37 cellular contexts compared by ENCODE assay signal in the genomic region with DNA sequence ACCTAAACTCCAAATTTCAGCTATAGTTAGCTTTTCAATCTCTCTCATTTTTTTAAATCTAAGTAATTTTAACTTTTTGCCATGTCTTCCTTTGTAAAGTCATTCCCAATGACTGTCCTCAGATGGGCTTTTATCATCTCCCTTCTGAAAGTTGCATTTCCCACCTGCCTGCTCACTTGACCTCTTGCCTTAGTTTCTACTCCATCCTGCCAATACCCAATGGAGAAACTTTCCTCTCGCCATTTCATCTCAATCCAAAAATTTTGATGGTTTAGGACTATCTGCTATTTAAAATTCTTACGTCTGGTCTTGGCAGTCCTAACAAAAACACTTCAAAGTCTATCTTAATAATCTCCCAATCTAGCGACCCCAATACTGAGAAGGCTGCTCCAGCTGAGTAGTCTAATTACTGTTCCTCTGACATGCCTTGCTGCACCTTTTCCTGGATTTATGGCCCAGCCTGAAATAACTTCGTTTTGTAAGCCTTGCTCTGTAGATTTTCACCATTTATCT.
"Had no signal": no experiment of that assay in that cellular context is flagged by ENCODE, and none has a peak within 500 bp of the region (broad histone marks: within the 10 kb centered on the region; RNA-seq: fewer than 3 reads in every experiment).

No MANE protein-coding gene starts in this region.

- H3K27ac ChIP-seq: ascending aorta, cardiac muscle cell, VCaP had no signal

- H3K4me1 ChIP-seq: ascending aorta had no signal

- H3K27me3 ChIP-seq: ascending aorta, cardiac muscle cell had no signal

- H3K4me1 Mint-ChIP-seq: activated CD4-positive, alpha-beta memory T cell treated with anti-CD3 and anti-CD28 coated beads, Interleukin-2, amount 10 ng/mL, durations not matched to agents 7 days and 5 days; activated CD4-positive, alpha-beta T cell treated with anti-CD3 and anti-CD28 coated beads for 36 hours; activated CD4-positive, alpha-beta T cell treated with anti-CD3 and anti-CD28 coated beads, Interleukin-2, amount 10 ng/mL, durations not matched to agents 7 days and 5 days; activated CD8-positive, alpha-beta memory T cell treated with anti-CD3 and anti-CD28 coated beads, Interleukin-2, amount 10 ng/mL, durations not matched to agents 7 days and 5 days; activated naive CD4-positive, alpha-beta T cell treated with anti-CD3 and anti-CD28 coated beads, Interleukin-2, amount 10 ng/mL, durations not matched to agents 7 days and 5 days; activated naive CD4-positive, alpha-beta T cell treated with anti-CD3 and anti-CD28 coated beads, Interleukin-2, amount 50 U/mL, for 24 hours; activated naive CD8-positive, alpha-beta T cell treated with anti-CD3 and anti-CD28 coated beads, Interleukin-2, amount 10 ng/mL, durations not matched to agents 7 days and 5 days; activated naive CD8-positive, alpha-beta T cell treated with anti-CD3 and anti-CD28 coated beads, Interleukin-2, amount 50 U/mL, for 24 hours; central memory CD8-positive, alpha-beta T cell had no signal

- DNase-seq: activated CD4-positive, alpha-beta memory T cell treated with anti-CD3 and anti-CD28 coated beads, Interleukin-2, amount 10 ng/mL, durations not matched to agents 7 days and 5 days; activated CD4-positive, alpha-beta T cell treated with anti-CD3 and anti-CD28 coated beads for 1 hour; activated CD4-positive, alpha-beta T cell treated with anti-CD3 and anti-CD28 coated beads for 36 hours; activated CD4-positive, alpha-beta T cell treated with anti-CD3 and anti-CD28 coated beads for 48 hours; activated CD4-positive, alpha-beta T cell treated with anti-CD3 and anti-CD28 coated beads, Interleukin-2, amount 10 ng/mL, durations not matched to agents 7 days and 5 days; activated CD4-positive, alpha-beta T cell treated with anti-CD3 and anti-CD28 coated beads, Interleukin-2, amount 50 U/mL, for 48 hours; activated CD4-positive, CD25-positive, alpha-beta regulatory T cell; activated CD8-positive, alpha-beta memory T cell treated with anti-CD3 and anti-CD28 coated beads for 24 hours; activated CD8-positive, alpha-beta memory T cell treated with anti-CD3 and anti-CD28 coated beads, Interleukin-2, amount 10 ng/mL, durations not matched to agents 7 days and 5 days; activated CD8-positive, alpha-beta memory T cell treated with anti-CD3 and anti-CD28 coated beads, Interleukin-2, amount 50 U/mL, for 48 hours; activated CD8-positive, alpha-beta T cell treated with anti-CD3 and anti-CD28 coated beads, Interleukin-2, amount 10 ng/mL, durations not matched to agents 7 days and 5 days; activated effector memory CD4-positive, alpha-beta T cell treated with Interleukin-2 at 50 U/mL for 16 hours; activated gamma-delta T cell; activated naive CD4-positive, alpha-beta T cell treated with anti-CD3 and anti-CD28 coated beads, Interleukin-2, amount 10 ng/mL, durations not matched to agents 7 days and 5 days; activated naive CD4-positive, alpha-beta T cell treated with Interleukin-2 at 50 U/mL for 16 hours; activated naive CD8-positive, alpha-beta T cell treated with anti-CD3 and anti-CD28 coated beads, Interleukin-2, amount 10 ng/mL, durations not matched to agents 7 days and 5 days; activated naive CD8-positive, alpha-beta T cell treated with anti-CD3 and anti-CD28 coated beads, Interleukin-2, amount 50 U/mL, for 24 hours; activated T-cell treated with anti-CD3 and anti-CD28 coated beads, Interleukin-2, amount 50 U/mL, for 24 hours; activated T-cell treated with anti-CD3 and anti-CD28 coated beads, Interleukin-2, amount 50 U/mL, for 48 hours; amygdala; anterior cingulate cortex; caudate nucleus; cerebellar nuclear complex; T-helper 1 cell; T-helper 2 cell; T-helper 9 cell had no signal

- H3K9me3 Mint-ChIP-seq: activated CD4-positive, alpha-beta T cell treated with anti-CD3 and anti-CD28 coated beads, Interleukin-2, amount 10 ng/mL, durations not matched to agents 7 days and 5 days; activated naive CD4-positive, alpha-beta T cell treated with anti-CD3 and anti-CD28 coated beads, Interleukin-2, amount 50 U/mL, for 24 hours; brain had no signal

- H3K27ac Mint-ChIP-seq: activated CD4-positive, alpha-beta memory T cell treated with anti-CD3 and anti-CD28 coated beads, Interleukin-2, amount 10 ng/mL, durations not matched to agents 7 days and 5 days; activated CD4-positive, alpha-beta T cell treated with anti-CD3 and anti-CD28 coated beads for 36 hours; activated CD4-positive, alpha-beta T cell treated with anti-CD3 and anti-CD28 coated beads, Interleukin-2, amount 10 ng/mL, durations not matched to agents 7 days and 5 days; activated CD8-positive, alpha-beta memory T cell treated with anti-CD3 and anti-CD28 coated beads, Interleukin-2, amount 10 ng/mL, durations not matched to agents 7 days and 5 days; activated CD8-positive, alpha-beta T cell treated with anti-CD3 and anti-CD28 coated beads, Interleukin-2, amount 10 ng/mL, durations not matched to agents 7 days and 5 days; activated naive CD4-positive, alpha-beta T cell treated with anti-CD3 and anti-CD28 coated beads, Interleukin-2, amount 10 ng/mL, durations not matched to agents 7 days and 5 days; activated naive CD4-positive, alpha-beta T cell treated with anti-CD3 and anti-CD28 coated beads, Interleukin-2, amount 50 U/mL, for 24 hours; activated naive CD8-positive, alpha-beta T cell; activated naive CD8-positive, alpha-beta T cell treated with anti-CD3 and anti-CD28 coated beads, Interleukin-2, amount 10 ng/mL, durations not matched to agents 7 days and 5 days; activated naive CD8-positive, alpha-beta T cell treated with anti-CD3 and anti-CD28 coated beads, Interleukin-2, amount 50 U/mL, for 24 hours; activated T-cell treated with anti-CD3 and anti-CD28 coated beads, Interleukin-2, amount 50 U/mL, for 24 hours; activated T-helper 2 cell treated with anti-CD3 and anti-CD28 coated beads, Interferon-gamma antibody, Interleukin-2, Interleukin-4, amounts not matched to agents 10 μg/mL and 5 μg/mL and 100 μg/mL, durations not matched to agents 14 hours and 24 hours and 36 hours; brain; T-helper 1 cell treated with Interleukin-12 subunit alpha and Interleukin-12 subunit beta and Interleukin-4 antibody, amounts not matched to agents 30 μg/mL and 1 μg/mL, for 36 hours; T-helper 2 cell treated with Interferon-gamma antibody and Interleukin-4, amounts not matched to agents 5 μg/mL and 100 μg/mL, for 36 hours had no signal

- H3K27me3 Mint-ChIP-seq: activated CD4-positive, alpha-beta memory T cell treated with anti-CD3 and anti-CD28 coated beads, Interleukin-2, amount 10 ng/mL, durations not matched to agents 7 days and 5 days; activated CD4-positive, alpha-beta T cell treated with anti-CD3 and anti-CD28 coated beads for 36 hours; activated CD4-positive, alpha-beta T cell treated with anti-CD3 and anti-CD28 coated beads, Interleukin-2, amount 10 ng/mL, durations not matched to agents 7 days and 5 days; activated CD8-positive, alpha-beta memory T cell treated with anti-CD3 and anti-CD28 coated beads, Interleukin-2, amount 10 ng/mL, durations not matched to agents 7 days and 5 days; activated naive CD4-positive, alpha-beta T cell treated with anti-CD3 and anti-CD28 coated beads, Interleukin-2, amount 10 ng/mL, durations not matched to agents 7 days and 5 days; activated naive CD4-positive, alpha-beta T cell treated with anti-CD3 and anti-CD28 coated beads, Interleukin-2, amount 50 U/mL, for 24 hours; activated naive CD8-positive, alpha-beta T cell; activated naive CD8-positive, alpha-beta T cell treated with anti-CD3 and anti-CD28 coated beads, Interleukin-2, amount 10 ng/mL, durations not matched to agents 7 days and 5 days; activated naive CD8-positive, alpha-beta T cell treated with anti-CD3 and anti-CD28 coated beads, Interleukin-2, amount 50 U/mL, for 24 hours; activated T-cell treated with anti-CD3 and anti-CD28 coated beads, Interleukin-2, amount 50 U/mL, for 24 hours; brain; central memory CD8-positive, alpha-beta T cell had no signal

- H3K36me3 ChIP-seq: ascending aorta, cardiac muscle cell had no signal

- H3K36me3 Mint-ChIP-seq: activated CD8-positive, alpha-beta memory T cell treated with anti-CD3 and anti-CD28 coated beads, Interleukin-2, amount 10 ng/mL, durations not matched to agents 7 days and 5 days; activated naive CD4-positive, alpha-beta T cell treated with anti-CD3 and anti-CD28 coated beads, Interleukin-2, amount 10 ng/mL, durations not matched to agents 7 days and 5 days; activated naive CD4-positive, alpha-beta T cell treated with anti-CD3 and anti-CD28 coated beads, Interleukin-2, amount 50 U/mL, for 24 hours; activated naive CD8-positive, alpha-beta T cell; activated naive CD8-positive, alpha-beta T cell treated with anti-CD3 and anti-CD28 coated beads, Interleukin-2, amount 10 ng/mL, durations not matched to agents 7 days and 5 days; brain had no signal

- H3K4me3 ChIP-seq: ascending aorta, cardiac muscle cell had no signal

- H3K9me3 ChIP-seq: ascending aorta had no signal

- H3K4me3 Mint-ChIP-seq: activated CD4-positive, alpha-beta memory T cell treated with anti-CD3 and anti-CD28 coated beads, Interleukin-2, amount 10 ng/mL, durations not matched to agents 7 days and 5 days; activated CD4-positive, alpha-beta T cell treated with anti-CD3 and anti-CD28 coated beads for 36 hours; activated CD4-positive, alpha-beta T cell treated with anti-CD3 and anti-CD28 coated beads, Interleukin-2, amount 10 ng/mL, durations not matched to agents 7 days and 5 days; activated CD8-positive, alpha-beta memory T cell treated with anti-CD3 and anti-CD28 coated beads, Interleukin-2, amount 10 ng/mL, durations not matched to agents 7 days and 5 days; activated CD8-positive, alpha-beta T cell treated with anti-CD3 and anti-CD28 coated beads, Interleukin-2, amount 10 ng/mL, durations not matched to agents 7 days and 5 days; activated naive CD4-positive, alpha-beta T cell treated with anti-CD3 and anti-CD28 coated beads, Interleukin-2, amount 10 ng/mL, durations not matched to agents 7 days and 5 days; activated naive CD4-positive, alpha-beta T cell treated with anti-CD3 and anti-CD28 coated beads, Interleukin-2, amount 50 U/mL, for 24 hours; activated naive CD8-positive, alpha-beta T cell; activated naive CD8-positive, alpha-beta T cell treated with anti-CD3 and anti-CD28 coated beads, Interleukin-2, amount 10 ng/mL, durations not matched to agents 7 days and 5 days; activated naive CD8-positive, alpha-beta T cell treated with anti-CD3 and anti-CD28 coated beads, Interleukin-2, amount 50 U/mL, for 24 hours; activated T-cell treated with anti-CD3 and anti-CD28 coated beads, Interleukin-2, amount 50 U/mL, for 24 hours; brain; central memory CD8-positive, alpha-beta T cell; T-helper 1 cell treated with Interleukin-12 subunit alpha and Interleukin-12 subunit beta and Interleukin-4 antibody, amounts not matched to agents 30 μg/mL and 1 μg/mL, for 36 hours; T-helper 2 cell treated with Interferon-gamma antibody and Interleukin-4, amounts not matched to agents 5 μg/mL and 100 μg/mL, for 36 hours had no signal

- ATAC-seq: activated CD4-positive, alpha-beta T cell treated with anti-CD3 and anti-CD28 coated beads for 36 hours; activated CD4-positive, CD25-positive, alpha-beta regulatory T cell treated with anti-CD3 and anti-CD28 coated beads, Interleukin-2, amount 50 U/mL, for 24 hours; activated CD8-positive, alpha-beta memory T cell treated with anti-CD3 and anti-CD28 coated beads, Interleukin-2, amount 10 ng/mL, durations not matched to agents 7 days and 5 days; activated CD8-positive, alpha-beta T cell treated with anti-CD3 and anti-CD28 coated beads, Interleukin-2, amount 10 ng/mL, durations not matched to agents 7 days and 5 days; activated naive CD8-positive, alpha-beta T cell treated with anti-CD3 and anti-CD28 coated beads, Interleukin-2, amount 50 U/mL, for 24 hours had no signal
